ENCODE assay signal across 27 cellular contexts in the genomic region with DNA sequence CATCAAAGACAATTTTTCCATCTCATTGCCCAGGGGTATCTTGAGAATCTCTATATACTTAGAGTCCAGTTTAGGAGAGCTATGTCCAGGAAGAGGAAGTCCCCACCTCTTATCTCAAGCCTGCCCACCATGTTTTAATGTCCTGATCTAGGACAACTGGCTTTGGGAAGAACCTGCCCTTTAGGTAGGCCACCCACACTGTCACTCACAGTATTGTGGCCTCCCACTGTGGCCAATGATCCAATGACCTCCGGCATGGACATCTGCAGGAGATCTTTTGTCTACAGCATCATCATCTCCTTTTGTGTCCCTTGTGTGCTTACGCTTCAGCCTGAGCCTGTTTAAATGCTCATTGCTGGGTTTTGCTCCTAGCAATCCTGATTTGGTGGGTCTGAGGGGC.
DNase-seq lines count a peak whose midpoint lies in the region; ATAC-seq, FAIRE-seq and TF ChIP-seq lines count a peak whose summit lies in the region.
"Had no signal": no experiment of that assay in that cellular context is flagged by ENCODE, and none has a peak within 500 bp of the region (broad histone marks: within the 10 kb centered on the region; RNA-seq: fewer than 3 reads in every experiment).

No MANE protein-coding gene starts in this region.

- H3K18ac ChIP-seq in H1 (ENCODE audit: extremely low read depth, low read length) (no peak overlapping the region), neuronal stem cell (ENCODE audit: low read length) (no peak overlapping the region), trophoblast cell (ENCODE audit: low read length) (no peak overlapping the region)

- H2BK12ac ChIP-seq in H1 (ENCODE audit: low read depth, low read length) (no peak overlapping the region; the same call in 1 of the 2 replicates), neuronal stem cell (ENCODE audit: low read length) (no peak overlapping the region), trophoblast cell (ENCODE audit: low read length) (no peak overlapping the region)

- H3K14ac ChIP-seq in H1 (ENCODE audit: insufficient read length) (no peak overlapping the region), neuronal stem cell (ENCODE audit: low read length) (no peak overlapping the region), trophoblast cell (ENCODE audit: low read length) (no peak overlapping the region)

- H2BK5ac ChIP-seq in H1 (ENCODE audit: low read depth, low read length), result no peak overlapping the region
- no peak overlapping the region for H2BK5ac ChIP-seq in neuronal stem cell (ENCODE audit: low read length)
- no peak overlapping the region for H2BK5ac ChIP-seq in trophoblast cell (ENCODE audit: low read depth, low read length, poor library complexity)

- no peak for TF ChIP-seq RAD21 in HCT116 (IDR thresholded peaks at IDR 0.05; ENCODE audit: low read depth)
- no peak for TF ChIP-seq RAD21 in H1 (IDR thresholded peaks at IDR 0.05 in 1 of 2, conservative IDR thresholded peaks at IDR 0.05 in 1 of 2; ENCODE audit: low read depth in 2 of 2, low read length in 2 of 2)

- no peak for FAIRE-seq in H1 (lab: Jason Lieb, UNC)
- FAIRE-seq: A549, D721Med, GM12878, GM19239 had no signal

- no TSS peak for BruUV-seq in HCT116 (replicated peaks; lab: Mats Ljungman, UMichigan)

- TF ChIP-seq CTCF in HCT116 (IDR thresholded peaks at IDR 0.05 in 2 of 3, conservative IDR thresholded peaks at IDR 0.05 in 1 of 3; ENCODE audit: borderline replicate concordance in 1 of 3, insufficient read depth in 1 of 3, low read depth in 2 of 3, low read length in 2 of 3) (no peak), H1 (IDR thresholded peaks at IDR 0.05; ENCODE audit: control extremely low read depth in 1 of 3, insufficient read depth in 1 of 3, low read depth in 1 of 3, low read length in 3 of 3) (no peak)

- H4K8ac ChIP-seq in H1 (ENCODE audit: extremely low read depth, insufficient read depth, low read length) (peak overlapping the region; percentile 45; the same call in 1 of the 2 replicates), neuronal stem cell (ENCODE audit: low read depth, low read length) (no peak overlapping the region), trophoblast cell (ENCODE audit: low read depth, low read length) (no peak overlapping the region)

- H3K36me3 ChIP-seq in HCT116 (ENCODE audit: control insufficient read depth in 1 of 2, insufficient read depth in 2 of 2, low read length in 2 of 2), result peaks cover 8 to 24% of the 10 kb centered on the region in 2 experiments; a peak in 3 of 4 replicates
- no peaks in the 10 kb centered on the region for H3K36me3 ChIP-seq in H1 (ENCODE audit: control insufficient read depth in 2 of 4, insufficient read depth in 4 of 4, low read length in 3 of 4)
- H3K36me3 ChIP-seq in neuronal stem cell (replicated peaks in 1 of 2; ENCODE audit: control insufficient read depth in 2 of 2, insufficient read depth in 2 of 2, low read length in 2 of 2), result no peaks in the 10 kb centered on the region
- H3K36me3 ChIP-seq in trophoblast cell (ENCODE audit: control insufficient read depth in 1 of 2, insufficient read depth in 2 of 2, low read length in 2 of 2), result no peaks in the 10 kb centered on the region
- H3K36me3 ChIP-seq: BE2C had no signal

- peak overlapping the region; percentile 65 for H3K4me2 ChIP-seq in HCT116 (ENCODE audit: low read length)
- H3K4me2 ChIP-seq in H1 (ENCODE audit: insufficient read depth in 1 of 2, low read depth in 2 of 2, low read length in 2 of 2), result no peak overlapping the region
- H3K4me2 ChIP-seq in neuronal stem cell (ENCODE audit: insufficient read depth, low read length, poor library complexity, severe bottlenecking), result no peak overlapping the region
- no peak overlapping the region for H3K4me2 ChIP-seq in trophoblast cell (ENCODE audit: low read length)
- H3K4me2 ChIP-seq: A549 had no signal

- H2AK5ac ChIP-seq in H1 (ENCODE audit: low read depth, low read length) (no peak overlapping the region), neuronal stem cell (ENCODE audit: low read depth, low read length) (no peak overlapping the region), trophoblast cell (ENCODE audit: low read length) (no peak overlapping the region)

- H3K27ac ChIP-seq in right cardiac atrium (ENCODE audit: low read length) (peak overlapping the region; percentile 17), HCT116 (ENCODE audit: low read depth, low read length) (peak overlapping the region; percentile 98), H1 (ENCODE audit: low read depth, low read length) (no peak overlapping the region), neuronal stem cell (replicated peaks; ENCODE audit: low read length) (no peak overlapping the region), trophoblast cell (ENCODE audit: low read depth, low read length) (no peak overlapping the region)
- H3K27ac ChIP-seq: A549, C4-2B had no signal

- H3K9me3 ChIP-seq in right cardiac atrium (ENCODE audit: control insufficient read depth, low read length), result no peaks in the 10 kb centered on the region
- no peaks in the 10 kb centered on the region for H3K9me3 ChIP-seq in HCT116 (ENCODE audit: control insufficient read depth in 1 of 2, insufficient read depth in 1 of 2, low read depth in 1 of 2, low read length in 2 of 2)
- H3K9me3 ChIP-seq in H1 (ENCODE audit: insufficient read depth in 2 of 2, low read depth in 1 of 2, low read length in 1 of 2), result no peaks in the 10 kb centered on the region
- H3K9me3 ChIP-seq in neuronal stem cell (replicated peaks in 1 of 2; ENCODE audit: control insufficient read depth in 2 of 2, insufficient read depth in 1 of 2, low read depth in 1 of 2, low read length in 2 of 2), result no peaks in the 10 kb centered on the region
- no peaks in the 10 kb centered on the region for H3K9me3 ChIP-seq in trophoblast cell (ENCODE audit: insufficient read depth, low read depth, low read length)
- H3K9me3 ChIP-seq: A549, BE2C had no signal

- no peak for TF ChIP-seq POLR2A in HCT116 (IDR thresholded peaks at IDR 0.05; ENCODE audit: borderline replicate concordance, extremely low read depth, insufficient read depth, insufficient read length)
- no peak for TF ChIP-seq POLR2A in H1 (IDR thresholded peaks at IDR 0.05; ENCODE audit: control extremely low read depth in 1 of 2, low read depth in 2 of 2, low read length in 2 of 2)

- POLR2A ChIA-PET in HCT116 (lab: Charles Lee), result interaction anchor here (1.8 kb wide), 1 partner anchor 15 kb away, joined by 7 read pairs; no protein-coding TSS in a partner anchor
- POLR2A ChIA-PET in H1 (lab: Charles Lee; ENCODE audit: partially characterized antibody), result no interaction called here

- WGBS in right cardiac atrium, result 88% methylated on average over 2 of the region's 2 CpGs
- WGBS in H1 (ENCODE audit: extremely low coverage in 1 of 2, insufficient coverage in 1 of 2, insufficient read length in 1 of 2, insufficient replicate concordance in 2 of 2, low coverage in 1 of 2, low lambda C conversion rate in 2 of 2, missing lambda C conversion rate in 1 of 2), 2 experiments, result 82% methylated on average over 2 of the region's 2 CpGs; no CpG with 5 or more reads in 1 of the 2 experiments
- no CpG with 5 or more reads among the region's 2 CpGs for WGBS in neuronal stem cell (ENCODE audit: extremely low coverage in 2 of 2, insufficient read length in 2 of 2, insufficient replicate concordance in 1 of 2), 2 donors
- WGBS in trophoblast cell (ENCODE audit: extremely low coverage, insufficient coverage, insufficient read length), result no CpG with 5 or more reads among the region's 2 CpGs

- H2BK120ac ChIP-seq in H1 (replicated peaks; ENCODE audit: low read depth, low read length) (no peak overlapping the region), neuronal stem cell (ENCODE audit: low read depth, low read length) (no peak overlapping the region), trophoblast cell (ENCODE audit: insufficient read depth, low read length, poor library complexity) (no peak overlapping the region)

- H3K4me3 ChIP-seq in right cardiac atrium (ENCODE audit: low read length), result no peak overlapping the region
- no peak overlapping the region; a peak in 1 of 4 replicates for H3K4me3 ChIP-seq in HCT116 (replicated peaks in 1 of 2; ENCODE audit: low read depth in 1 of 2, low read length in 2 of 2)
- no peak overlapping the region for H3K4me3 ChIP-seq in H1 (ENCODE audit: extremely low read depth in 1 of 4, insufficient read depth in 2 of 4, low read depth in 3 of 4, low read length in 4 of 4)
- H3K4me3 ChIP-seq in neuronal stem cell (ENCODE audit: low read length in 2 of 2), result no peak overlapping the region
- no peak overlapping the region for H3K4me3 ChIP-seq in trophoblast cell (ENCODE audit: low read depth, low read length)
- H3K4me3 ChIP-seq: A549, GM12878 had no signal

- intact Hi-C loops in right cardiac atrium (cut with DNase I), result no loop called here
- intact Hi-C loops in Right ventricle myocardium inferior (cut with DNase I), result no loop called here
- intact Hi-C loops in HCT116 (cut with micrococcal nuclease), result no loop called here

- DNase-seq in right cardiac atrium (no peak), Right ventricle myocardium inferior (ENCODE audit: missing footprints) (no peak), HCT116 (ENCODE audit: low read depth, low spot score) (no peak), H1 (ENCODE audit: low read depth in 1 of 2, low spot score in 2 of 2) (no peak), neuronal stem cell (ENCODE audit: low spot score) (no peak), trophoblast cell (no peak), dedifferentiated amniotic fluid mesenchymal stem cell (ENCODE audit: extremely low spot score) (no peak)
- DNase-seq: 8988T; ACHN; AML-193; BE2C; CD4-positive, CD25-positive, alpha-beta regulatory T cell; CD8-positive, alpha-beta memory T cell; DMS 273 treated with DMSO at 0.1 percent for 48 hours; DMS79; EL; GDM1; GOT3; H7; HCEC 1CT; HFFc6 had no signal

- CTCF ChIA-PET in HCT116 (lab: Charles Lee) (interaction anchor here (1.2 to 1.5 kb wide), 2 partner anchors 14 to 16 kb away, joined by 3 to 4 read pairs; no protein-coding TSS in a partner anchor), H1 (lab: Charles Lee; ENCODE audit: partially characterized antibody) (interaction anchor here (1.1 to 3.7 kb wide), 5 partner anchors 11 to 191 kb away, joined by 3 to 25 read pairs (median 5); a partner anchor contains a TSS)

- H3K27me3 ChIP-seq in right cardiac atrium (ENCODE audit: control insufficient read depth, insufficient read depth) (no peaks in the 10 kb centered on the region), HCT116 (ENCODE audit: insufficient read depth, low read length) (no peaks in the 10 kb centered on the region), H1 (replicated peaks in 1 of 4; ENCODE audit: control insufficient read depth in 3 of 4, extremely low read depth in 1 of 4, insufficient read depth in 3 of 4, low read length in 3 of 4) (0 out of 7 replicates have a peak, but pooled peaks cover 0 to 2% (median 0%) of the 10 kb centered on the region in 4 experiments), neuronal stem cell (ENCODE audit: control insufficient read depth in 3 of 3, insufficient read depth in 3 of 3, low read depth in 1 of 3, low read length in 3 of 3) (no peaks in the 10 kb centered on the region), trophoblast cell (ENCODE audit: insufficient read depth, low read length) (no peaks in the 10 kb centered on the region)

- H3K79me1 ChIP-seq in H1 (ENCODE audit: low read depth, low read length) (no peaks in the 10 kb centered on the region), neuronal stem cell (ENCODE audit: low read depth, low read length) (no peaks in the 10 kb centered on the region), trophoblast cell (ENCODE audit: low read length) (no peaks in the 10 kb centered on the region)

- H3K9ac ChIP-seq in HCT116 (ENCODE audit: low read length) (peak overlapping the region; percentile 60), H1 (replicated peaks in 1 of 4; ENCODE audit: extremely low read depth in 1 of 4, low read depth in 3 of 4, low read length in 3 of 4) (no peak overlapping the region), neuronal stem cell (ENCODE audit: low read depth, low read length, poor library complexity) (no peak overlapping the region), trophoblast cell (ENCODE audit: low read length) (no peak overlapping the region)

- peaks cover 6% of the 10 kb centered on the region for H3K4me1 ChIP-seq in right cardiac atrium (ENCODE audit: control insufficient read depth, insufficient read depth, low read length)
- peaks cover 93 to 94% of the 10 kb centered on the region in 2 experiments for H3K4me1 ChIP-seq in HCT116 (ENCODE audit: control insufficient read depth in 1 of 2, insufficient read depth in 2 of 2, low read length in 2 of 2)
- peaks cover 1 to 13% (median 8%) of the 10 kb centered on the region in 4 experiments; a peak in 5 of 7 replicates for H3K4me1 ChIP-seq in H1 (replicated peaks in 1 of 4; ENCODE audit: control insufficient read depth in 3 of 4, insufficient read depth in 4 of 4, low read length in 3 of 4)
- peaks cover 8 to 17% of the 10 kb centered on the region in 2 donors for H3K4me1 ChIP-seq in neuronal stem cell (ENCODE audit: control insufficient read depth in 2 of 2, insufficient read depth in 1 of 2, low read depth in 1 of 2, low read length in 2 of 2)
- H3K4me1 ChIP-seq in trophoblast cell (ENCODE audit: control insufficient read depth in 1 of 2, insufficient read depth in 2 of 2, low read length in 2 of 2), result peaks cover 3 to 7% of the 10 kb centered on the region in 2 experiments
- H3K4me1 ChIP-seq: A549, BE2C had no signal

- no peak for ATAC-seq in right cardiac atrium
- no peak for ATAC-seq in Right ventricle myocardium inferior
- no peak for ATAC-seq in HCT116
- no peak for ATAC-seq in HG03039 (IDR thresholded peaks at IDR 0.05; ENCODE audit: unreplicated experiment)
- ATAC-seq: A549, GM12878 had no signal

- TF ChIP-seq EP300 in H1 (IDR thresholded peaks at IDR 0.05; ENCODE audit: borderline replicate concordance in 1 of 2, low read depth in 2 of 2, low read length in 2 of 2), result no peak

- RAD21 ChIA-PET in HCT116 (lab: Charles Lee; ENCODE audit: low non-redundant PET in 1 of 2, low total read pairs in 2 of 2, uncharacterized antibody in 2 of 2, unreplicated experiment in 2 of 2), result no interaction called here

- H2BK15ac ChIP-seq in H1 (ENCODE audit: low read length) (no peak overlapping the region; the same call in 1 of the 2 replicates), neuronal stem cell (ENCODE audit: low read length) (no peak overlapping the region)

- H3K23me2 ChIP-seq in H1 (ENCODE audit: low read depth, low read length), result no peaks in the 10 kb centered on the region

- H4K91ac ChIP-seq in H1 (replicated peaks; ENCODE audit: insufficient read length, low read length) (no peak overlapping the region), neuronal stem cell (ENCODE audit: low read depth, low read length, poor library complexity) (no peak overlapping the region), trophoblast cell (ENCODE audit: low read depth, low read length) (no peak overlapping the region)

- H4K20me1 ChIP-seq in HCT116 (ENCODE audit: insufficient read depth) (no peaks in the 10 kb centered on the region), H1 (replicated peaks in 1 of 2; ENCODE audit: control insufficient read depth in 1 of 2, insufficient read depth in 2 of 2, low read length in 2 of 2) (no peaks in the 10 kb centered on the region)

- H2AFZ ChIP-seq in HCT116 (ENCODE audit: low read depth, low read length, poor library complexity, severe bottlenecking), result no peak overlapping the region
- H2AFZ ChIP-seq in H1 (ENCODE audit: low read length), result no peak overlapping the region
- H2AFZ ChIP-seq in neuronal stem cell (ENCODE audit: low read length), result peak overlapping the region; percentile 52
- no peak overlapping the region for H2AFZ ChIP-seq in trophoblast cell (ENCODE audit: insufficient read depth, low read length, poor library complexity)

- H3K79me2 ChIP-seq in HCT116 (ENCODE audit: insufficient read depth, low read length) (peaks cover 100% of the 10 kb centered on the region), H1 (ENCODE audit: control insufficient read depth in 1 of 2, insufficient read depth in 2 of 2, low read length in 2 of 2) (no peaks in the 10 kb centered on the region), trophoblast cell (ENCODE audit: control insufficient read depth, insufficient read depth, low read length, poor library complexity) (no peaks in the 10 kb centered on the region)

- H2BK20ac ChIP-seq in H1 (ENCODE audit: low read length), result no peak overlapping the region

- no peak overlapping the region for H3K56ac ChIP-seq in H1 (replicated peaks; ENCODE audit: insufficient read length, low read depth, low read length)

- no peak overlapping the region for H4K12ac ChIP-seq in trophoblast cell (ENCODE audit: low read depth, low read length)

- H3K4ac ChIP-seq in H1 (replicated peaks; ENCODE audit: insufficient read length, low read depth, low read length) (no peak overlapping the region), neuronal stem cell (ENCODE audit: low read length) (no peak overlapping the region), trophoblast cell (ENCODE audit: low read depth, low read length) (no peak overlapping the region)

- no peak overlapping the region for H4K5ac ChIP-seq in H1 (ENCODE audit: insufficient read length, low read depth, low read length)

- H3K9me2 ChIP-seq in HCT116 (ENCODE audit: insufficient read depth), result no peaks in the 10 kb centered on the region

- H3K23ac ChIP-seq in H1 (ENCODE audit: insufficient read length) (no peak overlapping the region), neuronal stem cell (ENCODE audit: low read depth, low read length, poor library complexity) (no peak overlapping the region), trophoblast cell (ENCODE audit: low read length) (no peak overlapping the region)

Comparison
In these comparisons a context has a peak if more than half of its experiments do, and no peak if none do; other contexts are left out.
1. H3K27ac ChIP-seq: peak in right cardiac atrium (single experiment) and HCT116 (single experiment); none in H1 (single experiment), neuronal stem cell (single experiment) and trophoblast cell (single experiment).